ENCODE assay signal across 16 cellular contexts in genomic region chr20:46974669-46975434, GRCh38.
A peak's percentile ranks its signal among the peaks of the same experiment; 100 is the strongest.
DNase-seq lines count a peak whose midpoint lies in the region; ATAC-seq and TF ChIP-seq lines count a peak whose summit lies in the region.
"Had no signal": no experiment of that assay in that cellular context is flagged by ENCODE, and none has a peak within 500 bp of the region (broad histone marks: within the 10 kb centered on the region; RNA-seq: fewer than 3 reads in every experiment).

No MANE protein-coding gene starts in this region.

- peaks cover 12% of the 10 kb centered on the region for H3K4me1 ChIP-seq in mammary epithelial cell (ENCODE audit: insufficient read depth, low read length)

- H3K27me3 ChIP-seq in mammary epithelial cell (ENCODE audit: insufficient read depth, low read length), result no peaks in the 10 kb centered on the region
- H3K27me3 ChIP-seq: MG63 had no signal

- dilution Hi-C loops in mammary epithelial cell (cut with HindIII; ENCODE audit: low sequenced_read_pairs), result no loop called here

- H3K27ac ChIP-seq in mammary epithelial cell (ENCODE audit: insufficient read depth, low read depth, low read length), result no peak overlapping the region

- ATAC-seq in GM19467 (IDR thresholded peaks at IDR 0.05; ENCODE audit: unreplicated experiment), result no peak

- BruUV-seq in mammary epithelial cell (replicated peaks; lab: Mats Ljungman, UMichigan), result no TSS peak

- DNase-seq in activated effector memory CD4-positive, alpha-beta T cell treated with anti-CD3 and anti-CD28 coated beads, Interleukin-2, amount 50 U/mL, for 16 hours, result peak; percentile 2
- DNase-seq in activated effector memory CD4-positive, alpha-beta T cell treated with Interleukin-2 at 50 U/mL for 16 hours, result no peak
- peak; percentile 83 for DNase-seq in mammary epithelial cell
- peak; percentile 11 for DNase-seq in islet precursor cell
- peak; percentile 66 for DNase-seq in ureter (ENCODE audit: low spot score)
- no peak for DNase-seq in NCI-H2107 (lab: John Stamatoyannopoulos, UW)
- DNase-seq in retina, result no peak
- DNase-seq: COR-L47, GF-D8, MG63, NCI-H1092, NCI-H2081 treated with DMSO at 0.1 percent for 48 hours, NCI-H226, NCI-H526 treated with DMSO at 0.1 percent for 48 hours, SIG-M5 had no signal

- peak overlapping the region; percentile 46 for H2AFZ ChIP-seq in mammary epithelial cell (ENCODE audit: low read depth, low read length)

- H4K20me1 ChIP-seq in mammary epithelial cell (ENCODE audit: insufficient read depth, low read length), result no peaks in the 10 kb centered on the region

- H3K79me2 ChIP-seq in mammary epithelial cell (ENCODE audit: insufficient read depth, low read length), result no peaks in the 10 kb centered on the region

- no peak overlapping the region for H3K9ac ChIP-seq in mammary epithelial cell (ENCODE audit: insufficient read depth, low read length)

- CTCF ChIA-PET in mammary epithelial cell (lab: Charles Lee; ENCODE audit: low non-redundant PET), result no interaction called here

- in situ Hi-C loops in mammary epithelial cell (cut with MboI; ENCODE audit: low sequenced_read_pairs in 2 of 2), result no loop called here

- intact Hi-C loops in mammary epithelial cell (cut with micrococcal nuclease), result loop anchor here (5.0 to 10.0 kb wide), 2 partner anchors 170 to 223 kb away; no protein-coding TSS in a partner anchor

- no peaks in the 10 kb centered on the region for H3K9me3 ChIP-seq in mammary epithelial cell (replicated peaks; ENCODE audit: insufficient read depth, low read length)
- H3K9me3 ChIP-seq: MG63 had no signal

- H3K4me3 ChIP-seq in mammary epithelial cell (replicated peaks in 1 of 3; ENCODE audit: insufficient read depth in 1 of 3, low read depth in 2 of 3, low read length in 3 of 3), result no peak overlapping the region
- H3K4me3 ChIP-seq: MG63 had no signal

- 19% methylated on average over 8 of the region's 10 CpGs for WGBS in mammary epithelial cell (ENCODE audit: low coverage, missing lambda C conversion rate)

- no peak for TF ChIP-seq CTCF in mammary epithelial cell (conservative IDR thresholded peaks at IDR 0.05 in 1 of 2, IDR thresholded peaks at IDR 0.05 in 1 of 2; ENCODE audit: extremely low read depth in 1 of 2, insufficient read depth in 1 of 2, low read depth in 1 of 2, low read length in 2 of 2)

- no peaks in the 10 kb centered on the region for H3K36me3 ChIP-seq in mammary epithelial cell (ENCODE audit: insufficient read depth, low read length)
- H3K36me3 ChIP-seq: MG63 had no signal

- peak overlapping the region; percentile 56 for H3K4me2 ChIP-seq in mammary epithelial cell (ENCODE audit: insufficient read depth, low read depth, low read length)

Comparison
In these comparisons a context has a peak if more than half of its experiments do, and no peak if none do; other contexts are left out.
1. DNase-seq: peak in activated effector memory CD4-positive, alpha-beta T cell treated with anti-CD3 and anti-CD28 coated beads, Interleukin-2, amount 50 U/mL, for 16 hours (single experiment), mammary epithelial cell (single experiment), islet precursor cell (single experiment) and ureter (single experiment); none in activated effector memory CD4-positive, alpha-beta T cell treated with Interleukin-2 at 50 U/mL for 16 hours (single experiment), NCI-H2107 (single experiment) and retina (single experiment).